31 cellular contexts compared by ENCODE assay signal in the genomic region with DNA sequence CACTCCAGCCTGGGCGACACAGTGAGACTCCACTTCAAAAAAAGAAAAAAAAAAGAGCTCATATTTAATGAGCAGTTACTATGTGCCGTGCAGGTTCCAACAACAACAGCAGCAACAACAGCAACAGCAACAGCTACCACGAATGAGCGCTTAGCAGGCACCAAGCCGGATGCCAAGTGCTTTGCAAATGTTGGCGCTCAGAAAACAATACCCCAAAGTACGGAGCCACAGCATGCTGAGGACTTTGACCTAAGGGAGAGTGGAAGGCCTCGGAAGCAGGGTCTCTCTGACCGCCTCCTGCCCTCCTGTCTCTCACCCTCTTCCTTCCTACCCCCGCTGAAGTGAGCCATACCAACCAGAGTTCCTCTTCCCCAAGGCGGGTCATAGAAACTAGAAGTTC.
"Had no signal": no experiment of that assay in that cellular context is flagged by ENCODE, and none has a peak within 500 bp of the region (broad histone marks: within the 10 kb centered on the region; RNA-seq: fewer than 3 reads in every experiment).

No MANE protein-coding gene starts in this region.

- H3K36me3 ChIP-seq: brain microvascular endothelial cell, SJCRH30 had no signal

- H3K27me3 Mint-ChIP-seq: activated CD8-positive, alpha-beta T cell treated with anti-CD3 and anti-CD28 coated beads for 36 hours had no signal

- DNase-seq: activated CD4-positive, alpha-beta T cell treated with anti-CD3 and anti-CD28 coated beads, Interleukin-2, amount 10 ng/mL, durations not matched to agents 24 days and 14 days; activated CD4-positive, alpha-beta T cell treated with anti-CD3 and anti-CD28 coated beads, Interleukin-2, amount 50 U/mL, for 4 hours; activated CD8-positive, alpha-beta T cell treated with anti-CD3 and anti-CD28 coated beads for 36 hours; activated effector memory CD4-positive, alpha-beta T cell treated with anti-CD3 and anti-CD28 coated beads, Interleukin-2, amount 50 U/mL, for 16 hours; activated naive CD4-positive, alpha-beta T cell; activated naive CD4-positive, alpha-beta T cell treated with anti-CD3 and anti-CD28 coated beads, Interleukin-2, amount 50 U/mL, for 16 hours; activated naive CD8-positive, alpha-beta T cell treated with anti-CD3 and anti-CD28 coated beads for 36 hours; activated T-cell treated with anti-CD3 and anti-CD28 coated beads, Interleukin-2, amount 50 U/mL, for 1 hour; activated T-cell treated with anti-CD3 and anti-CD28 coated beads, Interleukin-2, amount 50 U/mL, for 72 hours; amniotic stem cell; aorta; brain microvascular endothelial cell; central memory CD4-positive, alpha-beta T cell; NCI-H1417; NCI-H146; NCI-H187; NCI-H2029 treated with DMSO at 0.1 percent for 48 hours; NCI-H2107; NCI-H510A; NCI-H526; NCI-H748 treated with DMSO at 0.1 percent for 48 hours; NK-92 treated with Interleukin-12 subunit alpha and Interleukin-12 subunit beta, amount 100 ng/mL, for 24 hours; PC-9; SHP77; SJCRH30; T1000 had no signal

- H3K4me3 Mint-ChIP-seq: activated CD4-positive, alpha-beta T cell treated with anti-CD3 and anti-CD28 coated beads, Interleukin-2, amount 10 ng/mL, durations not matched to agents 24 days and 14 days; activated CD8-positive, alpha-beta T cell treated with anti-CD3 and anti-CD28 coated beads for 36 hours; activated naive CD8-positive, alpha-beta T cell treated with anti-CD3 and anti-CD28 coated beads for 36 hours; activated T-cell treated with anti-CD3 and anti-CD28 coated beads, Interleukin-2, amount 50 U/mL, for 72 hours; activated T-helper 17 cell treated with anti-CD3 and anti-CD28 coated beads, Interleukin-2, amount 50 U/mL, for 72 hours had no signal

- H3K27ac Mint-ChIP-seq: activated CD4-positive, alpha-beta T cell treated with anti-CD3 and anti-CD28 coated beads, Interleukin-2, amount 10 ng/mL, durations not matched to agents 24 days and 14 days; activated CD8-positive, alpha-beta T cell treated with anti-CD3 and anti-CD28 coated beads for 36 hours; activated naive CD8-positive, alpha-beta T cell treated with anti-CD3 and anti-CD28 coated beads for 36 hours; activated T-cell treated with anti-CD3 and anti-CD28 coated beads, Interleukin-2, amount 50 U/mL, for 72 hours; activated T-helper 17 cell treated with anti-CD3 and anti-CD28 coated beads, Interleukin-2, amount 50 U/mL, for 72 hours had no signal

- H3K9me3 ChIP-seq: SJCRH30 had no signal

- H3K4me2 ChIP-seq: PC-9 had no signal

- H3K36me3 Mint-ChIP-seq: activated naive CD8-positive, alpha-beta T cell treated with anti-CD3 and anti-CD28 coated beads for 36 hours had no signal

- H2AFZ ChIP-seq: PC-9 had no signal

- H3K4me3 ChIP-seq: PC-9, SJCRH30, SK-N-MC had no signal

- FAIRE-seq: RCC 7860, TTC549 had no signal

- ATAC-seq: activated CD8-positive, alpha-beta T cell treated with anti-CD3 and anti-CD28 coated beads for 36 hours; activated T-cell treated with anti-CD3 and anti-CD28 coated beads, Interleukin-2, amount 50 U/mL, for 72 hours; activated T-helper 17 cell treated with anti-CD3 and anti-CD28 coated beads, Interleukin-2, amount 50 U/mL, for 72 hours had no signal

- H3K9me3 Mint-ChIP-seq: activated CD4-positive, alpha-beta T cell treated with anti-CD3 and anti-CD28 coated beads, Interleukin-2, amount 10 ng/mL, durations not matched to agents 24 days and 14 days; activated CD8-positive, alpha-beta T cell treated with anti-CD3 and anti-CD28 coated beads for 36 hours; activated naive CD8-positive, alpha-beta T cell treated with anti-CD3 and anti-CD28 coated beads for 36 hours; activated T-cell treated with anti-CD3 and anti-CD28 coated beads, Interleukin-2, amount 50 U/mL, for 72 hours; activated T-helper 17 cell treated with anti-CD3 and anti-CD28 coated beads, Interleukin-2, amount 50 U/mL, for 72 hours had no signal

- H3K27ac ChIP-seq: brain microvascular endothelial cell, PC-9, RWPE1, SJCRH30, SK-N-MC had no signal

- H3K4me1 Mint-ChIP-seq: activated CD4-positive, alpha-beta T cell treated with anti-CD3 and anti-CD28 coated beads, Interleukin-2, amount 10 ng/mL, durations not matched to agents 24 days and 14 days; activated naive CD8-positive, alpha-beta T cell treated with anti-CD3 and anti-CD28 coated beads for 36 hours; activated T-helper 17 cell treated with anti-CD3 and anti-CD28 coated beads, Interleukin-2, amount 50 U/mL, for 72 hours had no signal
